Comparison of ENCODE assay signal across 15 cellular contexts in the genomic region with DNA sequence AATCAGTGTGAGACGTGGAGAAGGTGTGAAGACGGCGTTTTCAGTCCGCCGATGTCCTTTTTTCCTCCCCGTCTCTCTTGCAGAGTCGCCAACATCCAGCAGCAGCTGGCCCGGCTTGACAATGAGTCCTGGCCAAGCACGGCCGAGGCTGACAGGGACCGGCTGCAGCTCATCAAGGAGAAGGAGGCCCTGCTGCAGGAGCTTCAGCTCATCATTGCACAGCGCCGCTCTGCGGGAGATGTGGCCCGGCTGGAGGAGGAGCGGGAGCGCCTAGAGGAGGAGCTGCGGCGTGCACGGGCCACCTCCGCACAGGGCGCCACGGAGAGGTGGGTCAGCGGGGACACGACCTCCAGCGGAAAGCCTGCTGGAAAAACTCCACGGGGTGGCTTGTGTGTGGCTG. TPM values are rescaled to one million over a fixed set of nuclear protein-coding genes. Genes with fewer than 3 reads are reported as not detected.
DNase-seq lines count a peak whose midpoint lies in the region; ATAC-seq, FAIRE-seq and TF ChIP-seq lines count a peak whose summit lies in the region.
"Had no signal": no experiment of that assay in that cellular context is flagged by ENCODE, and none has a peak within 500 bp of the region (broad histone marks: within the 10 kb centered on the region; RNA-seq: fewer than 3 reads in every experiment).

No MANE protein-coding gene starts in this region.

- CTCF ChIA-PET in K562 (lab: Yijun Ruan, JAX; ENCODE audit: low intra/inter-chr PET ratio) (interaction anchor here (2.1 kb wide), 1 partner anchor 10 kb away, joined by 11 read pairs; no protein-coding TSS in a partner anchor), HEK293T (lab: Yijun Ruan, JAX) (no interaction called here)

- no peaks in the 10 kb centered on the region for H3K9me3 ChIP-seq in K562 (replicated peaks; ENCODE audit: control insufficient read depth, insufficient read depth, low read depth, low read length)
- H3K9me3 ChIP-seq in lung (ENCODE audit: control insufficient read depth in 2 of 2, insufficient read depth in 1 of 2, low read length in 1 of 2) = no peaks in the 10 kb centered on the region
- H3K9me3 ChIP-seq in thymus (ENCODE audit: control insufficient read depth) = no peaks in the 10 kb centered on the region

- in situ Hi-C loops in K562 (cut with MboI) = loop anchor here (10.0 to 25.0 kb wide), 3 partner anchors 222 to 1355 kb away; no protein-coding TSS in a partner anchor

- H3K9me3 Mint-ChIP-seq in activated CD4-positive, alpha-beta T cell treated with anti-CD3 and anti-CD28 coated beads, Interleukin-2, amount 10 ng/mL, durations not matched to agents 24 days and 14 days = no peaks in the 10 kb centered on the region
- H3K9me3 Mint-ChIP-seq in type B pancreatic cell = no peaks in the 10 kb centered on the region

- no peak overlapping the region for H2AFZ ChIP-seq in K562 (ENCODE audit: low read depth, low read length)
- H2AFZ ChIP-seq: neural progenitor cell had no signal

- H3K36me3 ChIP-seq in K562 (ENCODE audit: control insufficient read depth, insufficient read depth, low read length) (no peaks in the 10 kb centered on the region), lung (ENCODE audit: control insufficient read depth in 2 of 2, insufficient read depth in 2 of 2, low read length in 2 of 2) (peaks cover 0 to 1% of the 10 kb centered on the region in 2 donors), thymus (ENCODE audit: control insufficient read depth, insufficient read depth) (no peaks in the 10 kb centered on the region)
- H3K36me3 ChIP-seq: neural progenitor cell, WERI-Rb-1 had no signal

- POLR2A ChIA-PET in K562 (lab: Yijun Ruan, JAX) (no interaction called here), HEK293T (lab: Yijun Ruan, JAX) (no interaction called here)

- H3K36me3 Mint-ChIP-seq in activated CD4-positive, alpha-beta T cell treated with anti-CD3 and anti-CD28 coated beads, Interleukin-2, amount 10 ng/mL, durations not matched to agents 24 days and 14 days (ENCODE audit: low read depth) = peaks cover 13% of the 10 kb centered on the region
- H3K36me3 Mint-ChIP-seq in type B pancreatic cell = peaks cover 3% of the 10 kb centered on the region

- peaks cover 0 to 7% of the 10 kb centered on the region in 2 experiments; a peak in 1 of 5 replicates for H3K4me1 ChIP-seq in K562 (replicated peaks in 1 of 2; ENCODE audit: control insufficient read depth in 2 of 2, insufficient read depth in 2 of 2, low read length in 2 of 2)
- H3K4me1 ChIP-seq in lung (ENCODE audit: control insufficient read depth in 2 of 2, insufficient read depth in 2 of 2, low read length in 2 of 2) = peaks cover 0 to 5% of the 10 kb centered on the region in 2 donors
- H3K4me1 ChIP-seq in thymus (ENCODE audit: control insufficient read depth, insufficient read depth, low read length) = peaks cover 18% of the 10 kb centered on the region
- H3K4me1 ChIP-seq: neural progenitor cell had no signal

- no peak overlapping the region for H3K4me2 ChIP-seq in K562 (ENCODE audit: insufficient read depth, low read length)
- H3K4me2 ChIP-seq: neural progenitor cell had no signal

- H3K4me3 ChIP-seq in K562 (no peak overlapping the region), lung (no peak overlapping the region), thymus (ENCODE audit: low read length) (no peak overlapping the region)
- H3K4me3 ChIP-seq: neural progenitor cell had no signal

- H3K27ac ChIP-seq in K562 (ENCODE audit: extremely low read depth, low read depth, low read length) (no peak overlapping the region), lung (ENCODE audit: low read depth in 1 of 2, low read length in 1 of 2) (no peak overlapping the region), thymus (ENCODE audit: low read depth) (peak overlapping the region; percentile 82)
- H3K27ac ChIP-seq: neural progenitor cell, WERI-Rb-1 had no signal

- no peaks in the 10 kb centered on the region for H3K27me3 Mint-ChIP-seq in activated CD4-positive, alpha-beta T cell treated with anti-CD3 and anti-CD28 coated beads, Interleukin-2, amount 10 ng/mL, durations not matched to agents 24 days and 14 days
- no peaks in the 10 kb centered on the region for H3K27me3 Mint-ChIP-seq in type B pancreatic cell

- WGBS in K562 (ENCODE audit: insufficient coverage, low coverage, missing lambda C conversion rate) = 0% methylated on average over 11 of the region's 27 CpGs
- WGBS in lung, 2 donors = 76 to 87% methylated on average over 22 to 27 of the region's 27 CpGs
- 97% methylated on average over 27 of the region's 27 CpGs for WGBS in thymus

- no peak for DNase-seq in activated CD4-positive, alpha-beta T cell treated with anti-CD3 and anti-CD28 coated beads, Interleukin-2, amount 10 ng/mL, durations not matched to agents 24 days and 14 days
- no peak for DNase-seq in activated CD4-positive, alpha-beta T cell treated with anti-CD3 and anti-CD28 coated beads, Interleukin-2, amount 50 U/mL, for 4 hours
- no peak for DNase-seq in K562 (ENCODE audit: extremely low read depth in 1 of 4, low spot score in 3 of 4)
- peak; percentile 36 for DNase-seq in lung (ENCODE audit: low spot score)
- DNase-seq in HEK293T (ENCODE audit: extremely low spot score) = no peak
- DNase-seq in type B pancreatic cell (ENCODE audit: extremely low spot score, unreplicated experiment) = no peak
- DNase-seq in iPS-NIHi7 (ENCODE audit: extremely low spot score) = no peak
- DNase-seq: activated naive CD4-positive, alpha-beta T cell; GDM1; stimulated activated CD4-positive, alpha-beta T cell treated with anti-CD3 and anti-CD28 coated beads, Interleukin-1b, Interleukin-23, amount 100 ng/mL, for 48 hours; WERI-Rb-1 had no signal

- no peak for TF ChIP-seq RAD21 in K562 (CRISPR knock-in tag; conservative IDR thresholded peaks at IDR 0.05 in 1 of 2, IDR thresholded peaks at IDR 0.05 in 1 of 2)

- H3K9ac ChIP-seq in K562 (ENCODE audit: insufficient read depth in 1 of 2, low read depth in 2 of 2, low read length in 2 of 2) = no peak overlapping the region
- H3K9ac ChIP-seq: neural progenitor cell had no signal

- peak overlapping the region; percentile 44 for H3K4me3 Mint-ChIP-seq in activated CD4-positive, alpha-beta T cell treated with anti-CD3 and anti-CD28 coated beads, Interleukin-2, amount 10 ng/mL, durations not matched to agents 24 days and 14 days
- H3K4me3 Mint-ChIP-seq in type B pancreatic cell = no peak overlapping the region
- H3K4me3 Mint-ChIP-seq: neural progenitor cell had no signal

- no peaks in the 10 kb centered on the region for H3K79me2 ChIP-seq in K562 (ENCODE audit: control insufficient read depth, insufficient read depth, low read length)

- no TSS peak for BruUV-seq in K562 (replicated peaks; lab: Mats Ljungman, UMichigan)

- no peak for TF ChIP-seq EP300 in K562 (IDR thresholded peaks at IDR 0.05; ENCODE audit: low read length)

- peaks cover 40% of the 10 kb centered on the region for H3K4me1 Mint-ChIP-seq in activated CD4-positive, alpha-beta T cell treated with anti-CD3 and anti-CD28 coated beads, Interleukin-2, amount 10 ng/mL, durations not matched to agents 24 days and 14 days
- H3K4me1 Mint-ChIP-seq in type B pancreatic cell (ENCODE audit: unreplicated experiment) = no peaks in the 10 kb centered on the region

- FAIRE-seq in K562 (lab: Jason Lieb, UNC) = no peak
- FAIRE-seq: A204.1, H1 had no signal

- intact Hi-C loops in activated CD4-positive, alpha-beta T cell treated with anti-CD3 and anti-CD28 coated beads, Interleukin-2, amount 10 ng/mL, durations not matched to agents 24 days and 14 days (cut with micrococcal nuclease) = no loop called here
- intact Hi-C loops in K562 (cut with micrococcal nuclease) = no loop called here

- H3K27me3 ChIP-seq in K562 (ENCODE audit: control insufficient read depth in 2 of 2, insufficient read depth in 2 of 2, low read length in 2 of 2) (peaks cover 0 to 40% of the 10 kb centered on the region in 2 experiments; a peak in 4 of 5 replicates), lung (ENCODE audit: control insufficient read depth, insufficient read depth) (no peaks in the 10 kb centered on the region), thymus (ENCODE audit: control insufficient read depth, insufficient read depth) (no peaks in the 10 kb centered on the region)
- H3K27me3 ChIP-seq: neural progenitor cell had no signal

- peak overlapping the region; percentile 82 for H3K27ac Mint-ChIP-seq in activated CD4-positive, alpha-beta T cell treated with anti-CD3 and anti-CD28 coated beads, Interleukin-2, amount 10 ng/mL, durations not matched to agents 24 days and 14 days
- H3K27ac Mint-ChIP-seq in type B pancreatic cell = no peak overlapping the region
- H3K27ac Mint-ChIP-seq: neural progenitor cell had no signal

- H4K20me1 ChIP-seq in K562 (replicated peaks; ENCODE audit: control insufficient read depth, insufficient read depth, low read length) = no peaks in the 10 kb centered on the region; the same call in 1 of the 2 replicates

- TF ChIP-seq CTCF in K562 (IDR thresholded peaks at IDR 0.05 in 2 of 3, conservative IDR thresholded peaks at IDR 0.05 in 1 of 3; ENCODE audit: insufficient read depth in 2 of 3, low read depth in 1 of 3, low read length in 3 of 3) = peak in 2 of 3 experiments; percentile 13 to 46; a peak in 3 of 6 replicates
- TF ChIP-seq CTCF in lung (IDR thresholded peaks at IDR 0.05; ENCODE audit: control extremely low read depth, extremely low read depth) = no peak
- no peak for TF ChIP-seq CTCF in type B pancreatic cell (conservative IDR thresholded peaks at IDR 0.05)

- TF ChIP-seq POLR2A in K562 (conservative IDR thresholded peaks at IDR 0.05) = no peak

- no peaks in the 10 kb centered on the region for H3K9me1 ChIP-seq in K562 (ENCODE audit: control insufficient read depth, insufficient read depth, low read length)

- ATAC-seq in K562 = peak; percentile 73
- ATAC-seq in lung (ENCODE audit: insufficient read depth, low FRiP score) = no peak

RNA-seq across cellular contexts. Expression of gene CLCN4, which starts 47.1 kb away (rescaled TPM):
- total RNA-seq in activated CD4-positive, alpha-beta T cell treated with anti-CD3 and anti-CD28 coated beads, Interleukin-2, amount 10 ng/mL, durations not matched to agents 24 days and 14 days = not detected in 2 replicates
- total RNA-seq in K562 (2011; cell fraction: chromatin; rRNA removed; ENCODE audit: low replicate concordance) = 0.28 TPM in 1 of 2 replicates, not detected in the other
- total RNA-seq in K562 (2011; cell fraction: nucleolus; rRNA removed) = 0.26 and 0.83 TPM in 2 replicates
- 0.23 and 0.37 TPM in 2 replicates for total RNA-seq in K562 (2011; cell fraction: nucleoplasm; rRNA removed)
- total RNA-seq in K562 (2014; rRNA removed) (0.05 and 0.12 TPM in 2 replicates), K562 (2014; rRNA removed; fragmentation: Illumina TruSeq; extraction: Trizol) (0.06 and 0.11 TPM in 2 replicates), K562 (2015; rRNA removed; fragmentation: Illumina TruSeq; extraction: Trizol) (0.04 and 0.11 TPM in 2 replicates), K562 (2021) (0.11 TPM in 2 replicates), lung (10 to 100 TPM in 1 of 2 donors, 1 to 10 TPM in 1; 9.3 to 11.3 TPM), type B pancreatic cell (ENCODE audit: low replicate concordance) (6.4 and 13.0 TPM in 2 replicates)
- polyA plus RNA-seq in K562 (2011; rRNA removed) (0.01 and 0.08 TPM in 2 replicates), K562 (2014; fragmentation: Illumina TruSeq; extraction: Trizol) (0.09 and 0.11 TPM in 2 replicates), K562 (2014; fragmentation: Nextera tagmentation; extraction: Ambion mirVana) (under 1 TPM; 0.03 to 0.24 TPM), K562 (2014; rRNA removed) (0.08 TPM in 1 of 2 replicates, not detected in the other), lung (1 to 10 TPM; 2.1 to 2.3 TPM), thymus (2.6 TPM)
- 0.03 and 0.38 TPM in 2 replicates for polyA plus RNA-seq in K562 (2011; cell fraction: cytosol; rRNA removed)
- 0.03 and 0.13 TPM in 2 replicates for polyA plus RNA-seq in K562 (2011; cell fraction: nucleus; rRNA removed)
- polyA plus RNA-seq in K562 (2012) = 0.16 and 0.26 TPM in 2 replicates
- polyA minus RNA-seq in K562 (2011; rRNA and poly(A)+ RNA removed) = 0.12 and 0.46 TPM in 2 replicates
- 0.10 TPM in 1 of 2 replicates, not detected in the other for polyA minus RNA-seq in K562 (2011; cell fraction: cytosol; rRNA and poly(A)+ RNA removed)
- under 0.01 and 0.11 TPM in 2 replicates for polyA minus RNA-seq in K562 (2011; cell fraction: nucleus; rRNA and poly(A)+ RNA removed)

Comparison
In these comparisons a context has a peak if more than half of its experiments do, and no peak if none do; other contexts are left out.
1. CTCF ChIP-seq: peak in K562 (2 of 3); none in lung (single experiment) and type B pancreatic cell (single experiment).